10 cellular contexts compared by ENCODE assay signal in the genomic region with DNA sequence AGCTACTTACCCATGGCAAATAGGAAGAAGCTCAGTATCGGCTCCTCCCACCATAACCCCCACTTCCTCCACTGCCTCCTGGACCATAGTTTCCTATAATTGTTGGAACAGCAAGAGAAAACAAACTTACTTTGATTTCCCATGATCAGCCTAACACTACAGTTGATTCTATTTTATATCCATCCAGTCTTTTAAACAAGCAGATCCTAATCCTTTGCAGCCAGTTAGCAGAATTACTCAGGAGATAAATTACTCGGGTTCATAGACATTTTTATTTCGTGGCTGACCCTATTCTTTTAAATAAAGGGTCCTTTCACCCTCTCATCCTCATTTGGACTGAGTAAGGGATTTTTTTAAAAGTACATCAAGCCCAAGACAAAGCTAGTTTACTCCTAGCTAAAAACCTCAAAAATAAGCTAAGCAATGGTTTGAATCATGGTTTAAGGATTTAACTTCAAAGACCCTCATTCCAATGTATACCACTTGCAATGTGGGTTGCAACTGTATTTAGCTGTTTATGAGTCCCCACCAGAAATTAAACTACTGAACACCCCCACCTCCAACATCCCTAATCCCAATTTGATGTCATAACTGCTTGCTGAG. TPM values are rescaled to one million over a fixed set of nuclear protein-coding genes. Genes with fewer than 3 reads are reported as not detected.
A peak's percentile ranks its signal among the peaks of the same experiment; 100 is the strongest.
DNase-seq lines count a peak whose midpoint lies in the region; ATAC-seq and TF ChIP-seq lines count a peak whose summit lies in the region.
"Had no signal": no experiment of that assay in that cellular context is flagged by ENCODE, and none has a peak within 500 bp of the region (broad histone marks: within the 10 kb centered on the region; RNA-seq: fewer than 3 reads in every experiment).

No MANE protein-coding gene starts in this region.

- H3K9me3 ChIP-seq in DND-41 (ENCODE audit: insufficient read depth, low read length, severe bottlenecking) (no peaks in the 10 kb centered on the region), prostate gland (no peaks in the 10 kb centered on the region)
- H3K9me3 ChIP-seq: breast epithelium, esophagus squamous epithelium had no signal

- H3K36me3 ChIP-seq in DND-41 (ENCODE audit: insufficient read depth, low read length) (peaks cover 92% of the 10 kb centered on the region), prostate gland (peaks cover 7 to 9% of the 10 kb centered on the region in 2 donors)
- H3K36me3 ChIP-seq: breast epithelium had no signal

- H3K27me3 Mint-ChIP-seq in activated CD8-positive, alpha-beta T cell treated with anti-CD3 and anti-CD28 coated beads, Interleukin-2, amount 10 ng/mL, durations not matched to agents 7 days and 5 days (ENCODE audit: low read depth) = no peaks in the 10 kb centered on the region
- H3K27me3 Mint-ChIP-seq in naive thymus-derived CD8-positive, alpha-beta T cell = no peaks in the 10 kb centered on the region

- H3K4me1 Mint-ChIP-seq in activated CD8-positive, alpha-beta T cell treated with anti-CD3 and anti-CD28 coated beads, Interleukin-2, amount 10 ng/mL, durations not matched to agents 7 days and 5 days (ENCODE audit: low read depth) = peaks cover 88% of the 10 kb centered on the region
- H3K4me1 Mint-ChIP-seq in naive thymus-derived CD8-positive, alpha-beta T cell = peaks cover 49 to 93% (median 91%) of the 10 kb centered on the region in 4 donors

- H3K27ac Mint-ChIP-seq in activated CD8-positive, alpha-beta T cell treated with anti-CD3 and anti-CD28 coated beads, Interleukin-2, amount 10 ng/mL, durations not matched to agents 7 days and 5 days = peak overlapping the region; percentile 62
- peak overlapping the region; percentile 48 to 93 (median 78) for H3K27ac Mint-ChIP-seq in naive thymus-derived CD8-positive, alpha-beta T cell

- no peak for TF ChIP-seq POLR2A in prostate gland (IDR thresholded peaks at IDR 0.05)

- H3K4me3 Mint-ChIP-seq in activated CD8-positive, alpha-beta T cell treated with anti-CD3 and anti-CD28 coated beads, Interleukin-2, amount 10 ng/mL, durations not matched to agents 7 days and 5 days = peak overlapping the region; percentile 100
- peak overlapping the region; percentile 2 to 99 (median 71) for H3K4me3 Mint-ChIP-seq in naive thymus-derived CD8-positive, alpha-beta T cell

- H3K4me3 ChIP-seq in DND-41 (ENCODE audit: low read depth in 1 of 2, low read length in 2 of 2) (no peak overlapping the region), prostate gland (no peak overlapping the region)
- H3K4me3 ChIP-seq: esophagus squamous epithelium had no signal

- peaks cover 93% of the 10 kb centered on the region for H3K36me3 Mint-ChIP-seq in activated CD8-positive, alpha-beta T cell treated with anti-CD3 and anti-CD28 coated beads, Interleukin-2, amount 10 ng/mL, durations not matched to agents 7 days and 5 days (ENCODE audit: low read depth)
- peaks cover 40 to 94% (median 61%) of the 10 kb centered on the region in 3 donors for H3K36me3 Mint-ChIP-seq in naive thymus-derived CD8-positive, alpha-beta T cell

- H3K79me2 ChIP-seq in DND-41 (ENCODE audit: insufficient read depth, low read length) = peaks cover 67% of the 10 kb centered on the region

- H3K9ac ChIP-seq in DND-41 (ENCODE audit: low read depth, low read length) = no peak overlapping the region

- POLR2A ChIA-PET in activated CD8-positive, alpha-beta T cell treated with anti-CD3 and anti-CD28 coated beads, Interleukin-2, amount 10 ng/mL, durations not matched to agents 7 days and 5 days (lab: Charles Lee) = interaction anchor here (0.7 to 12.0 kb wide), 25 partner anchors 6 to 301 kb away, joined by 3 to 187 read pairs (median 7); a partner anchor contains a TSS
- POLR2A ChIA-PET in naive thymus-derived CD8-positive, alpha-beta T cell (lab: Charles Lee) = interaction anchor here (0.6 to 9.6 kb wide), 11 partner anchors 7 to 102 kb away, joined by 3 to 110 read pairs (median 6); a partner anchor contains a TSS

- intact Hi-C loops in prostate gland (cut with DNase I) = no loop called here

- no peak for ATAC-seq in DND-41 (ENCODE audit: insufficient read depth, low read depth)
- no peak for ATAC-seq in activated CD8-positive, alpha-beta T cell treated with anti-CD3 and anti-CD28 coated beads, Interleukin-2, amount 10 ng/mL, durations not matched to agents 7 days and 5 days
- no peak for ATAC-seq in naive thymus-derived CD8-positive, alpha-beta T cell
- no peak for ATAC-seq in GM18868 (IDR thresholded peaks at IDR 0.05; ENCODE audit: unreplicated experiment)
- ATAC-seq in HG02610 (IDR thresholded peaks at IDR 0.05; ENCODE audit: unreplicated experiment) = no peak

- CTCF ChIA-PET in activated CD8-positive, alpha-beta T cell treated with anti-CD3 and anti-CD28 coated beads, Interleukin-2, amount 10 ng/mL, durations not matched to agents 7 days and 5 days (lab: Charles Lee) = interaction anchor here (0.7 to 12.8 kb wide), 9 partner anchors 9 to 300 kb away, joined by 3 to 222 read pairs (median 6); no protein-coding TSS in a partner anchor

- H4K20me1 ChIP-seq in DND-41 (ENCODE audit: insufficient read depth, low read length) = peaks cover 96% of the 10 kb centered on the region

- no peak overlapping the region for H2AFZ ChIP-seq in DND-41 (ENCODE audit: low read depth, low read length)

- H3K9me3 Mint-ChIP-seq in activated CD8-positive, alpha-beta T cell treated with anti-CD3 and anti-CD28 coated beads, Interleukin-2, amount 10 ng/mL, durations not matched to agents 7 days and 5 days (ENCODE audit: insufficient read depth) = no peaks in the 10 kb centered on the region
- H3K9me3 Mint-ChIP-seq in naive thymus-derived CD8-positive, alpha-beta T cell = no peaks in the 10 kb centered on the region

- peak overlapping the region; percentile 72; the same call in 1 of the 2 replicates for H3K4me2 ChIP-seq in DND-41 (ENCODE audit: insufficient read depth, low read length)

- 59% methylated on average over 3 of the region's 3 CpGs for WGBS in prostate gland

- in situ Hi-C loops in KBM-7 (cut with MboI; ENCODE audit: low pct_unique_long_range_greater_than_20kb, low sequenced_read_pairs) = no loop called here

- no peak for DNase-seq in DND-41
- DNase-seq in KBM-7 = peak; percentile 45
- DNase-seq in activated CD8-positive, alpha-beta T cell treated with anti-CD3 and anti-CD28 coated beads, Interleukin-2, amount 10 ng/mL, durations not matched to agents 7 days and 5 days = no peak
- DNase-seq in naive thymus-derived CD8-positive, alpha-beta T cell = no peak
- no peak for DNase-seq in NCI-H1694 (lab: John Stamatoyannopoulos, UW)
- DNase-seq in prostate gland (ENCODE audit: low spot score) = no peak
- DNase-seq: esophagus squamous epithelium had no signal

- H3K27me3 ChIP-seq in DND-41 (ENCODE audit: insufficient read depth, low read length, poor library complexity) = no peaks in the 10 kb centered on the region
- no peaks in the 10 kb centered on the region for H3K27me3 ChIP-seq in prostate gland (replicated peaks; ENCODE audit: insufficient read depth)
- H3K27me3 ChIP-seq: breast epithelium, esophagus squamous epithelium had no signal

- H3K27ac ChIP-seq in DND-41 (ENCODE audit: low read length) (no peak overlapping the region), prostate gland (no peak overlapping the region)

- no peak for TF ChIP-seq CTCF in DND-41 (IDR thresholded peaks at IDR 0.05; ENCODE audit: borderline replicate concordance, extremely low read depth, low read length, poor library complexity, severe bottlenecking)
- no peak for TF ChIP-seq CTCF in prostate gland (IDR thresholded peaks at IDR 0.05)

- H3K4me1 ChIP-seq in DND-41 (ENCODE audit: insufficient read depth, low read length) (peaks cover 50% of the 10 kb centered on the region), prostate gland (replicated peaks) (peaks cover 11% of the 10 kb centered on the region)

RNA-seq across cellular contexts. Expression of a gene that starts 8.0 kb away (rescaled TPM):
- total RNA-seq in activated CD8-positive, alpha-beta T cell treated with anti-CD3 and anti-CD28 coated beads, Interleukin-2, amount 10 ng/mL, durations not matched to agents 7 days and 5 days = 100 to 1,000 TPM; 882 to 899 TPM
- total RNA-seq in naive thymus-derived CD8-positive, alpha-beta T cell = 100 to 1,000 TPM; 504 to 555 TPM
- polyA plus RNA-seq in naive thymus-derived CD8-positive, alpha-beta T cell = 100 to 1,000 TPM; 506 to 789 (median 577) TPM
- total RNA-seq in prostate gland = 100 to 1,000 TPM; 185 to 189 TPM

RNA-seq across cellular contexts. Expression of a gene that starts 9.0 kb away (rescaled TPM):
- total RNA-seq in activated CD8-positive, alpha-beta T cell treated with anti-CD3 and anti-CD28 coated beads, Interleukin-2, amount 10 ng/mL, durations not matched to agents 7 days and 5 days = 100 to 1,000 TPM; 254 to 269 TPM
- 100 to 1,000 TPM; 197 to 205 TPM for total RNA-seq in naive thymus-derived CD8-positive, alpha-beta T cell
- 100 to 1,000 TPM; 105 to 114 (median 113) TPM for polyA plus RNA-seq in naive thymus-derived CD8-positive, alpha-beta T cell
- 10 to 100 TPM; 51.6 to 75.3 TPM for total RNA-seq in prostate gland

RNA-seq across cellular contexts. Expression of a gene that starts 40.6 kb away (rescaled TPM):
- 10 to 100 TPM in 1 of 2 experiments, 1 to 10 TPM in 1; 9.7 to 10.4 TPM for total RNA-seq in activated CD8-positive, alpha-beta T cell treated with anti-CD3 and anti-CD28 coated beads, Interleukin-2, amount 10 ng/mL, durations not matched to agents 7 days and 5 days
- 1 to 10 TPM; 2.1 to 3.6 TPM for total RNA-seq in naive thymus-derived CD8-positive, alpha-beta T cell
- 1 to 10 TPM; 1.4 to 4.3 (median 2.9) TPM for polyA plus RNA-seq in naive thymus-derived CD8-positive, alpha-beta T cell
- 1 to 10 TPM; 2.0 to 4.3 TPM for total RNA-seq in prostate gland
